ENCODE assay signal across 1 cellular context in the genomic region with DNA sequence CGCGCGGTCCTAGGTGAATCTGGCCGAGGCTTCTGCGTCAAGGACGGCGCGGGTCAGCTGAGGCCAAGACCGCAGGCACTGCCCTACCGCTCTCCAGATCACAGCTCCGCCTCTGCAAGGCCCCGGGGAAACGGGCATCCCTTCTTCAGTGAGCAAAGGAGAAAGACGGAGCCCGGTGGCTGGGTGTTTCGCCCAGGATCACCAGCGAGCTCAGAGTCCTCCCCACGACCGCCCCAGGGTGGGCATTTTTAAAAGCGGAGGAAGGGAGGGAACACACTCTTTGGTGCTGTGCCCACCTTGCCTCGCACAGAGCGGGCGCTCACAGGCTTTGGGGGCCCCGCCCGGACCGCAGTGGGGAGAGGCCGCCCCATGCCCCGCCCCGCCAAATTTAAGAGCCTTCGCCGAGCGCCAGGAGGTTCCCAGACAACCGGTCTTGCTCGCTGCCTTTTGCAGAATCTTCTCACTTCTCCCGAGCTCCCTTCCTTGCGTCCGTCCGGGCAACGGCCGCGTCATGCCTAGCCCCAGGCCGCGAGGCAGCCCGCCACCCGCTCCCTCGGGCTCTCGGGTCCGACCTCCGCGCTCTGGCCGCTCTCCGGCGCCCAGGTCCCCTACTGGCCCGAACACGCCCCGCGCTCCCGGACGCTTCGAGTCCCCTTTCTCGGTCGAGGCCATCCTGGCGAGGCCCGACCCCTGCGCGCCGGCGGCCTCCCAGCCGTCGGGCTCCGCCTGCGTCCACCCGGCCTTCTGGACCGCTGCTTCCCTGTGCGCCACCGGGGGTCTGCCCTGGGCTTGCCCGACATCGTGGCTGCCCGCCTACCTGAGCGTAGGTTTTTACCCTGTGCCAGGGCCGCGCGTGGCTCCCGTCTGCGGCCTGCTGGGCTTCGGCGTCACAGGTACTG.
TF ChIP-seq lines count a peak whose summit lies in the region.

A gene with protein sequence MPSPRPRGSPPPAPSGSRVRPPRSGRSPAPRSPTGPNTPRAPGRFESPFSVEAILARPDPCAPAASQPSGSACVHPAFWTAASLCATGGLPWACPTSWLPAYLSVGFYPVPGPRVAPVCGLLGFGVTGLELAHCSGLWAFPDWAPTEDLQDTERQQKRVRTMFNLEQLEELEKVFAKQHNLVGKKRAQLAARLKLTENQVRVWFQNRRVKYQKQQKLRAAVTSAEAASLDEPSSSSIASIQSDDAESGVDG (plus strand): TSS at position 419 of the 899 bp plus-strand sequence. CDS start 93 bp downstream, at position 512.

TF ChIP-seq in WTC11, 78 proteins besides CTCF, POLR2A, EP300 and RAD21 (continued from another document):
- TF ChIP-seq, protein P1, sequence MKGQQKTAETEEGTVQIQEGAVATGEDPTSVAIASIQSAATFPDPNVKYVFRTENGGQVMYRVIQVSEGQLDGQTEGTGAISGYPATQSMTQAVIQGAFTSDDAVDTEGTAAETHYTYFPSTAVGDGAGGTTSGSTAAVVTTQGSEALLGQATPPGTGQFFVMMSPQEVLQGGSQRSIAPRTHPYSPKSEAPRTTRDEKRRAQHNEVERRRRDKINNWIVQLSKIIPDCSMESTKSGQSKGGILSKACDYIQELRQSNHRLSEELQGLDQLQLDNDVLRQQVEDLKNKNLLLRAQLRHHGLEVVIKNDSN (CRISPR knock-in tag; IDR thresholded peaks at IDR 0.05): no peak; the same call in 1 of the 2 replicates
- TF ChIP-seq ZNF317 (CRISPR knock-in tag; IDR thresholded peaks at IDR 0.05; ENCODE audit: borderline replicate concordance, low read depth) (no peak), ATF2 (CRISPR knock-in tag; IDR thresholded peaks at IDR 0.05; ENCODE audit: borderline replicate concordance, low read depth) (no peak)
TF ChIP-seq in WTC11: peak in this region for 8.
